In the genomic region with DNA sequence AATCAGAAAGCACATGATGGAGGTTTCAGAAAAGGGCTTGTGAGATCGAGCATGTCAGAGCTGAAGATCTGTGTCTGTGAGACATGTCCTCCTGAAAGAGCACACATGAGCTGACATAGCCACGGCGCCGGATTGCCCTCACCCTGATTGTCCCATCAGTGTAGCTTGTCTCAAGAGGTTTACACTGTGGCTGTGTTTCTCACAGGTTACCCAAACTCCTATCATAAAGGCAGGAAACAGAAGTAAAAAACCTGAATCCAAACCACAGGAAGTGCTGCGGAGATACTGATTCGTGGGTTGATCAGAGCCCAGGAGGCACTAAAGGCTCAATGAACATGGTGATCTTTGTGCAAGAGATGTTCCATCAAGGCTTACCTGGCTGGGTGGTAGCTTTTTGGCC, we compare ENCODE assay signal across 12 cellular contexts. TPM values are rescaled to one million over a fixed set of nuclear protein-coding genes. Genes with fewer than 3 reads are reported as not detected.
DNase-seq lines count a peak whose midpoint lies in the region; ATAC-seq and TF ChIP-seq lines count a peak whose summit lies in the region.
"Had no signal": no experiment of that assay in that cellular context is flagged by ENCODE, and none has a peak within 500 bp of the region (broad histone marks: within the 10 kb centered on the region; RNA-seq: fewer than 3 reads in every experiment).

No MANE protein-coding gene starts in this region.

- peaks cover 85% of the 10 kb centered on the region for H3K4me1 Mint-ChIP-seq in activated naive CD8-positive, alpha-beta T cell (ENCODE audit: low read depth)
- H3K4me1 Mint-ChIP-seq in natural killer cell: peaks cover 53 to 62% of the 10 kb centered on the region in 2 donors

- no peaks in the 10 kb centered on the region for H3K9me3 Mint-ChIP-seq in activated naive CD8-positive, alpha-beta T cell (ENCODE audit: low read depth)
- no peaks in the 10 kb centered on the region for H3K9me3 Mint-ChIP-seq in natural killer cell

- no peaks in the 10 kb centered on the region for H3K27me3 Mint-ChIP-seq in activated naive CD8-positive, alpha-beta T cell
- no peaks in the 10 kb centered on the region for H3K27me3 Mint-ChIP-seq in natural killer cell (ENCODE audit: low read depth in 2 of 2)

- DNase-seq in GDM1 (lab: John Stamatoyannopoulos, UW): peak; percentile 29
- peak in 3 of 5 donors; percentile 28 to 77 (median 40) for DNase-seq in T-helper 1 cell
- no peak for DNase-seq in natural killer cell
- DNase-seq in NCI-H1048 (lab: John Stamatoyannopoulos, UW): no peak
- DNase-seq: cortex of kidney, GOT3, NCI-H524, retina, RPMI8226 had no signal

- H3K36me3 Mint-ChIP-seq in activated naive CD8-positive, alpha-beta T cell: no peaks in the 10 kb centered on the region
- no peaks in the 10 kb centered on the region for H3K36me3 Mint-ChIP-seq in natural killer cell

- intact Hi-C loops in natural killer cell (cut with micrococcal nuclease): loop anchor here (5.0 kb wide), 1 partner anchor 33 kb away; a partner anchor contains a TSS

- peak overlapping the region; percentile 97 for H3K27ac Mint-ChIP-seq in activated naive CD8-positive, alpha-beta T cell
- H3K27ac Mint-ChIP-seq in natural killer cell: peak overlapping the region; percentile 50 to 70

- H3K4me3 Mint-ChIP-seq in activated naive CD8-positive, alpha-beta T cell: peak overlapping the region; percentile 81
- peak overlapping the region; percentile 57 for H3K4me3 Mint-ChIP-seq in natural killer cell

- ATAC-seq in natural killer cell (peak; percentile 23 to 52 (median 43)), GM19328 (IDR thresholded peaks at IDR 0.05; ENCODE audit: unreplicated experiment) (no peak), HG02970 (IDR thresholded peaks at IDR 0.05; ENCODE audit: low FRiP score, unreplicated experiment) (no peak)

- no peak for TF ChIP-seq CTCF in natural killer cell (IDR thresholded peaks at IDR 0.05)

RNA-seq across cellular contexts. Expression of a gene that starts 3.9 kb away (rescaled TPM):
- 10 to 100 TPM; 23.2 to 39.4 (median 34.9) TPM for total RNA-seq in natural killer cell

RNA-seq across cellular contexts. Expression of a gene that starts 31.7 kb away (rescaled TPM):
- total RNA-seq in natural killer cell: 10 to 100 TPM; 21.4 to 28.9 (median 21.7) TPM

Comparison
In these comparisons a context has a peak if more than half of its experiments do, and no peak if none do; other contexts are left out.
1. DNase-seq: peak in GDM1 (single experiment) and T-helper 1 cell (3 of 5); none in natural killer cell (single experiment) and NCI-H1048 (single experiment).
2. ATAC-seq: peak in natural killer cell (3 of 3); none in GM19328 (single experiment) and HG02970 (single experiment).